ENCODE assay signal across 16 cellular contexts in the genomic region with DNA sequence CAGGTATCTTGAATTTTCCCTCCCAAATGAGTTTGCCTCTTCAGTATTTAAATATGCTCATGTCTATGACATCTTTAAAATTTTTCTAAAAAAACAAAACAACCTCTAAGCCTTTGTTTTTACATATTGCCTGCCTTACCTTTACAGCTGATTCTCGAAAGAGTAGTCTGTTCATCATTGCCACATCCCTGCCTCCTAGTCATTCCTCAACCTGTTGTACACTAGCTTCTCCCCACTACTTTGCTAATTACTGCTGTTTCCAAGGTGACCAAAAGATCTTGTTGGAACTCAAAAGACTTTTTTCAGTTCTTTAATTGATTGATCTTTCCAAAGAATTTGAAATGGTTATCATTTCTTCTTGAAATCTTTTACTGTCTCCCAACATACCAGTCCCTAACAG. TPM values are rescaled to one million over a fixed set of nuclear protein-coding genes. Genes with fewer than 3 reads are reported as not detected.
DNase-seq lines count a peak whose midpoint lies in the region; ATAC-seq and TF ChIP-seq lines count a peak whose summit lies in the region.
"Had no signal": no experiment of that assay in that cellular context is flagged by ENCODE, and none has a peak within 500 bp of the region (broad histone marks: within the 10 kb centered on the region; RNA-seq: fewer than 3 reads in every experiment).

No MANE protein-coding gene starts in this region.

- H3K27me3 Mint-ChIP-seq in stimulated activated naive CD8-positive, alpha-beta T cell treated with anti-CD3 and anti-CD28 coated beads, Interleukin-15, Interleukin-2, amounts not matched to agents 100 ng/mL and 50 ng/mL, for 24 hours = peaks cover 4% of the 10 kb centered on the region
- no peaks in the 10 kb centered on the region for H3K27me3 Mint-ChIP-seq in activated CD8-positive, alpha-beta T cell treated with anti-CD3 and anti-CD28 coated beads, Interleukin-2, amount 10 ng/mL, durations not matched to agents 7 days and 5 days (ENCODE audit: low read depth)
- no peaks in the 10 kb centered on the region for H3K27me3 Mint-ChIP-seq in mesothelial cell of epicardium (ENCODE audit: low read depth)

- no peak for DNase-seq in stimulated activated naive CD8-positive, alpha-beta T cell treated with anti-CD3 and anti-CD28 coated beads, Interleukin-15, Interleukin-2, amounts not matched to agents 100 U/mL and 50 U/mL, for 24 hours
- DNase-seq in activated CD8-positive, alpha-beta T cell treated with anti-CD3 and anti-CD28 coated beads, Interleukin-2, amount 10 ng/mL, durations not matched to agents 7 days and 5 days = no peak
- DNase-seq in mesothelial cell of epicardium (ENCODE audit: low spot score in 2 of 2, unreplicated experiment in 2 of 2) (no peak), NCI-H146 treated with DMSO at 0.1 percent for 48 hours (lab: John Stamatoyannopoulos, UW; ENCODE audit: unreplicated experiment) (no peak), NCI-H187 (lab: John Stamatoyannopoulos, UW) (no peak), HCEC 1CT (no peak)
- DNase-seq: activated CD4-positive, alpha-beta T cell treated with anti-CD3 and anti-CD28 coated beads, Interleukin-2, amount 50 U/mL, for 4 hours; activated naive CD4-positive, alpha-beta T cell; GOT3; mammary epithelial cell; NCI-H774; stimulated activated CD4-positive, alpha-beta T cell treated with anti-CD3 and anti-CD28 coated beads, Interleukin-4, amount 100 ng/mL, for 1 hour had no signal

- no peak for TF ChIP-seq CTCF in mesothelial cell of epicardium (IDR thresholded peaks at IDR 0.05; ENCODE audit: unreplicated experiment)

- no peaks in the 10 kb centered on the region for H3K9me3 Mint-ChIP-seq in stimulated activated naive CD8-positive, alpha-beta T cell treated with anti-CD3 and anti-CD28 coated beads, Interleukin-15, Interleukin-2, amounts not matched to agents 100 ng/mL and 50 ng/mL, for 24 hours
- H3K9me3 Mint-ChIP-seq in activated CD8-positive, alpha-beta T cell treated with anti-CD3 and anti-CD28 coated beads, Interleukin-2, amount 10 ng/mL, durations not matched to agents 7 days and 5 days (ENCODE audit: insufficient read depth) = no peaks in the 10 kb centered on the region
- no peaks in the 10 kb centered on the region for H3K9me3 Mint-ChIP-seq in mesothelial cell of epicardium

- no peaks in the 10 kb centered on the region for H3K36me3 Mint-ChIP-seq in stimulated activated naive CD8-positive, alpha-beta T cell treated with anti-CD3 and anti-CD28 coated beads, Interleukin-15, Interleukin-2, amounts not matched to agents 100 ng/mL and 50 ng/mL, for 24 hours (ENCODE audit: low read depth)
- H3K36me3 Mint-ChIP-seq in activated CD8-positive, alpha-beta T cell treated with anti-CD3 and anti-CD28 coated beads, Interleukin-2, amount 10 ng/mL, durations not matched to agents 7 days and 5 days (ENCODE audit: low read depth) = no peaks in the 10 kb centered on the region
- H3K36me3 Mint-ChIP-seq in mesothelial cell of epicardium = no peaks in the 10 kb centered on the region

- H3K4me1 Mint-ChIP-seq in stimulated activated naive CD8-positive, alpha-beta T cell treated with anti-CD3 and anti-CD28 coated beads, Interleukin-15, Interleukin-2, amounts not matched to agents 100 ng/mL and 50 ng/mL, for 24 hours (ENCODE audit: low read depth) = peaks cover 42% of the 10 kb centered on the region
- H3K4me1 Mint-ChIP-seq in activated CD8-positive, alpha-beta T cell treated with anti-CD3 and anti-CD28 coated beads, Interleukin-2, amount 10 ng/mL, durations not matched to agents 7 days and 5 days (ENCODE audit: low read depth) = peaks cover 28% of the 10 kb centered on the region
- peaks cover 27% of the 10 kb centered on the region for H3K4me1 Mint-ChIP-seq in mesothelial cell of epicardium

- POLR2A ChIA-PET in activated CD8-positive, alpha-beta T cell treated with anti-CD3 and anti-CD28 coated beads, Interleukin-2, amount 10 ng/mL, durations not matched to agents 7 days and 5 days (lab: Charles Lee) = interaction anchor here (0.7 to 0.8 kb wide), 2 partner anchors 92 to 371 kb away, joined by 3 to 4 read pairs; a partner anchor contains a TSS

- CTCF ChIA-PET in activated CD8-positive, alpha-beta T cell treated with anti-CD3 and anti-CD28 coated beads, Interleukin-2, amount 10 ng/mL, durations not matched to agents 7 days and 5 days (lab: Charles Lee) = interaction anchor here (0.7 to 1.6 kb wide), 3 partner anchors 16 to 117 kb away, joined by 3 to 5 read pairs (median 4); no protein-coding TSS in a partner anchor

- peak overlapping the region; percentile 79 for H3K4me3 Mint-ChIP-seq in stimulated activated naive CD8-positive, alpha-beta T cell treated with anti-CD3 and anti-CD28 coated beads, Interleukin-15, Interleukin-2, amounts not matched to agents 100 ng/mL and 50 ng/mL, for 24 hours
- peak overlapping the region; percentile 1 for H3K4me3 Mint-ChIP-seq in activated CD8-positive, alpha-beta T cell treated with anti-CD3 and anti-CD28 coated beads, Interleukin-2, amount 10 ng/mL, durations not matched to agents 7 days and 5 days
- peak overlapping the region; percentile 3 for H3K4me3 Mint-ChIP-seq in mesothelial cell of epicardium

- peak overlapping the region; percentile 7 for H3K27ac Mint-ChIP-seq in stimulated activated naive CD8-positive, alpha-beta T cell treated with anti-CD3 and anti-CD28 coated beads, Interleukin-15, Interleukin-2, amounts not matched to agents 100 ng/mL and 50 ng/mL, for 24 hours
- H3K27ac Mint-ChIP-seq in activated CD8-positive, alpha-beta T cell treated with anti-CD3 and anti-CD28 coated beads, Interleukin-2, amount 10 ng/mL, durations not matched to agents 7 days and 5 days = no peak overlapping the region
- peak overlapping the region; percentile 43 for H3K27ac Mint-ChIP-seq in mesothelial cell of epicardium

- no peak for ATAC-seq in stimulated activated naive CD8-positive, alpha-beta T cell treated with anti-CD3 and anti-CD28 coated beads, Interleukin-15, Interleukin-2, amounts not matched to agents 100 U/mL and 50 U/mL, for 24 hours
- ATAC-seq in activated CD8-positive, alpha-beta T cell treated with anti-CD3 and anti-CD28 coated beads, Interleukin-2, amount 10 ng/mL, durations not matched to agents 7 days and 5 days = no peak
- ATAC-seq: gastroesophageal sphincter had no signal

RNA-seq across cellular contexts. Expression of a gene that starts 1.9 kb away (rescaled TPM):
- 10 to 100 TPM; 11.0 to 12.8 TPM for total RNA-seq in activated CD8-positive, alpha-beta T cell treated with anti-CD3 and anti-CD28 coated beads, Interleukin-2, amount 10 ng/mL, durations not matched to agents 7 days and 5 days
- 39.3 to 41.7 TPM (median 40.2 TPM) in 3 replicates for total RNA-seq in mesothelial cell of epicardium

RNA-seq across cellular contexts. Expression of a gene that starts 58.0 kb away (rescaled TPM):
- total RNA-seq in activated CD8-positive, alpha-beta T cell treated with anti-CD3 and anti-CD28 coated beads, Interleukin-2, amount 10 ng/mL, durations not matched to agents 7 days and 5 days = not detected
- total RNA-seq in mesothelial cell of epicardium = 0.47 to 1.0 TPM (median 0.52 TPM) in 3 replicates
- total RNA-seq: endothelial cell of umbilical vein, HT-29, mammary epithelial cell had no signal

Comparison
In these comparisons a context has a peak if more than half of its experiments do, and no peak if none do; other contexts are left out.
1. H3K4me3 Mint-ChIP-seq: peak in every context shown above with its lines; median percentile 79 in stimulated activated naive CD8-positive, alpha-beta T cell treated with anti-CD3 and anti-CD28 coated beads, Interleukin-15, Interleukin-2, amounts not matched to agents 100 ng/mL and 50 ng/mL, for 24 hours; 3 in mesothelial cell of epicardium; 1 in activated CD8-positive, alpha-beta T cell treated with anti-CD3 and anti-CD28 coated beads, Interleukin-2, amount 10 ng/mL, durations not matched to agents 7 days and 5 days.